In genomic region chr7:1081336-1081735, GRCh38 we compare ENCODE assay signal across 21 cellular contexts. TPM values are rescaled to one million over a fixed set of nuclear protein-coding genes. Genes with fewer than 3 reads are reported as not detected.
DNase-seq lines count a peak whose midpoint lies in the region; ATAC-seq, FAIRE-seq and TF ChIP-seq lines count a peak whose summit lies in the region.
"Had no signal": no experiment of that assay in that cellular context is flagged by ENCODE, and none has a peak within 500 bp of the region (broad histone marks: within the 10 kb centered on the region; RNA-seq: fewer than 3 reads in every experiment).

No MANE protein-coding gene starts in this region.

- H3K4me1 ChIP-seq in NT2/D1 (ENCODE audit: insufficient read depth, insufficient read length), result peaks cover 25% of the 10 kb centered on the region
- peaks cover 26% of the 10 kb centered on the region for H3K4me1 ChIP-seq in astrocyte (ENCODE audit: insufficient read depth, low read length)
- H3K4me1 ChIP-seq in stomach smooth muscle (ENCODE audit: control insufficient read depth, insufficient read depth, low read length), result peaks cover 20% of the 10 kb centered on the region
- no peaks in the 10 kb centered on the region for H3K4me1 ChIP-seq in Caco-2
- H3K4me1 ChIP-seq in CD8-positive, alpha-beta T cell (ENCODE audit: insufficient read depth, low read length), result peaks cover 2% of the 10 kb centered on the region

- H3K27ac ChIP-seq in astrocyte (ENCODE audit: low read depth, low read length) (no peak overlapping the region), stomach smooth muscle (ENCODE audit: low read length) (no peak overlapping the region)
- no peak overlapping the region for H3K27ac ChIP-seq in CD8-positive, alpha-beta T cell (ENCODE audit: low read depth, low read length)

- DNase-seq in COLO668 (lab: John Stamatoyannopoulos, UW; ENCODE audit: unreplicated experiment) (peak; percentile 56), NT2/D1 (ENCODE audit: low read depth, low spot score) (no peak), astrocyte (ENCODE audit: low read depth) (no peak), DMS 273 (lab: John Stamatoyannopoulos, UW; ENCODE audit: unreplicated experiment) (no peak), Caco-2 (no peak)
- DNase-seq in CD8-positive, alpha-beta T cell, result no peak
- DNase-seq: ACHN; AML-193; CD4-positive, alpha-beta memory T cell; DMS79; GDM1; HCEC 1CT had no signal

- H3K9me3 Mint-ChIP-seq in astrocyte (ENCODE audit: unreplicated experiment) (no peaks in the 10 kb centered on the region), Caco-2 (ENCODE audit: unreplicated experiment) (no peaks in the 10 kb centered on the region)
- no peaks in the 10 kb centered on the region for H3K9me3 Mint-ChIP-seq in CD8-positive, alpha-beta T cell
- H3K9me3 Mint-ChIP-seq: CD14-positive monocyte; CD4-positive, alpha-beta memory T cell; GM23338 had no signal

- CTCF ChIA-PET in Caco-2 (lab: Charles Lee), result no interaction called here
- CTCF ChIA-PET in CD8-positive, alpha-beta T cell (lab: Charles Lee), result interaction anchor here (0.6 to 5.0 kb wide), 5 partner anchors 15 to 393 kb away, joined by 3 to 22 read pairs (median 4); partner anchors contain the start of gene GPR146

- no peaks in the 10 kb centered on the region for H3K9me3 ChIP-seq in NT2/D1 (ENCODE audit: insufficient read depth, low read length)
- no peaks in the 10 kb centered on the region for H3K9me3 ChIP-seq in astrocyte (ENCODE audit: insufficient read depth, low read depth, low read length)
- no peaks in the 10 kb centered on the region for H3K9me3 ChIP-seq in stomach smooth muscle (ENCODE audit: control insufficient read depth in 2 of 2, low read length in 2 of 2)
- no peaks in the 10 kb centered on the region for H3K9me3 ChIP-seq in Caco-2
- H3K9me3 ChIP-seq in CD8-positive, alpha-beta T cell (ENCODE audit: low read length), result no peaks in the 10 kb centered on the region

- peaks cover 20% of the 10 kb centered on the region for H3K36me3 ChIP-seq in NT2/D1 (ENCODE audit: insufficient read depth, insufficient read length, low read length)
- no peaks in the 10 kb centered on the region for H3K36me3 ChIP-seq in astrocyte (ENCODE audit: insufficient read depth, low read length)
- no peaks in the 10 kb centered on the region for H3K36me3 ChIP-seq in stomach smooth muscle (ENCODE audit: control insufficient read depth in 2 of 2, insufficient read depth in 2 of 2, low read length in 2 of 2)
- no peaks in the 10 kb centered on the region for H3K36me3 ChIP-seq in Caco-2 (ENCODE audit: control insufficient read depth, insufficient read depth, low read length)
- H3K36me3 ChIP-seq in CD8-positive, alpha-beta T cell (ENCODE audit: insufficient read depth, low read length), result no peaks in the 10 kb centered on the region

- peak overlapping the region; percentile 53 for H3K4me2 ChIP-seq in astrocyte (ENCODE audit: low read length)
- H3K4me2 ChIP-seq: GM23338 had no signal

- BruUV-seq in Caco-2 (replicated peaks; lab: Mats Ljungman, UMichigan), result no TSS peak

- peaks cover 87% of the 10 kb centered on the region for H4K20me1 ChIP-seq in astrocyte (ENCODE audit: insufficient read depth, low read length)

- FAIRE-seq in astrocyte (lab: Jason Lieb, UNC), result no peak
- FAIRE-seq: A204.1, D721Med, GM12892, GM18507, H54, K562 had no signal

- TF ChIP-seq CTCF in astrocyte (IDR thresholded peaks at IDR 0.05; ENCODE audit: insufficient read depth, low read depth, low read length) (no peak), Caco-2 (IDR thresholded peaks at IDR 0.05; ENCODE audit: insufficient read depth in 1 of 2, low read depth in 1 of 2, low read length in 1 of 2, severe bottlenecking in 1 of 2, unreplicated experiment in 1 of 2) (no peak)
- TF ChIP-seq CTCF in CD8-positive, alpha-beta T cell (IDR thresholded peaks at IDR 0.05), result no peak

- H3K9ac ChIP-seq in NT2/D1 (ENCODE audit: insufficient read length, low read depth), result peak overlapping the region; percentile 50
- no peak overlapping the region for H3K9ac ChIP-seq in astrocyte (ENCODE audit: low read length)
- H3K9ac ChIP-seq in stomach smooth muscle (ENCODE audit: low read length in 2 of 2), result no peak overlapping the region

- H3K27me3 ChIP-seq in NT2/D1 (ENCODE audit: insufficient read depth, insufficient read length) (no peaks in the 10 kb centered on the region), astrocyte (ENCODE audit: insufficient read depth, low read length) (no peaks in the 10 kb centered on the region), stomach smooth muscle (ENCODE audit: control insufficient read depth in 1 of 2, insufficient read depth in 2 of 2, low read length in 2 of 2) (no peaks in the 10 kb centered on the region), Caco-2 (replicated peaks; ENCODE audit: control insufficient read depth, insufficient read depth, low read length) (no peaks in the 10 kb centered on the region)
- H3K27me3 ChIP-seq in CD8-positive, alpha-beta T cell (ENCODE audit: insufficient read depth, low read length), result no peaks in the 10 kb centered on the region

- H3K4me1 Mint-ChIP-seq in astrocyte (ENCODE audit: low read depth, unreplicated experiment) (peaks cover 10% of the 10 kb centered on the region), Caco-2 (ENCODE audit: low read depth, unreplicated experiment) (no peaks in the 10 kb centered on the region)
- no peaks in the 10 kb centered on the region for H3K4me1 Mint-ChIP-seq in CD8-positive, alpha-beta T cell (ENCODE audit: low read depth)
- H3K4me1 Mint-ChIP-seq: CD14-positive monocyte had no signal

- no peak overlapping the region for H2AFZ ChIP-seq in astrocyte (ENCODE audit: low read depth, low read length)
- H2AFZ ChIP-seq: GM23338 had no signal

- H3K36me3 Mint-ChIP-seq in astrocyte (ENCODE audit: low read depth, unreplicated experiment) (peaks cover 6% of the 10 kb centered on the region), Caco-2 (ENCODE audit: insufficient read depth, unreplicated experiment) (no peaks in the 10 kb centered on the region)
- peaks cover 3% of the 10 kb centered on the region for H3K36me3 Mint-ChIP-seq in CD8-positive, alpha-beta T cell
- H3K36me3 Mint-ChIP-seq: CD14-positive monocyte; CD4-positive, alpha-beta memory T cell had no signal

- H3K4me3 ChIP-seq in NT2/D1 (ENCODE audit: insufficient read length, low read depth) (no peak overlapping the region), astrocyte (ENCODE audit: insufficient read depth, low read depth, low read length) (no peak overlapping the region), stomach smooth muscle (ENCODE audit: low read length in 2 of 2) (peak overlapping the region; percentile 36 to 64), Caco-2 (ENCODE audit: low read depth, low read length) (no peak overlapping the region)
- no peak overlapping the region for H3K4me3 ChIP-seq in CD8-positive, alpha-beta T cell (ENCODE audit: low read depth, low read length)
- H3K4me3 ChIP-seq: GM23338, K562 had no signal

- ATAC-seq in CD8-positive, alpha-beta T cell, result no peak
- ATAC-seq: GM23338, K562 had no signal

- POLR2A ChIA-PET in Caco-2 (lab: Charles Lee), result no interaction called here
- POLR2A ChIA-PET in CD8-positive, alpha-beta T cell (lab: Charles Lee), result no interaction called here

- H3K79me2 ChIP-seq in astrocyte (ENCODE audit: insufficient read depth, low read length), result peaks cover 4% of the 10 kb centered on the region

- no peak overlapping the region for H3K27ac Mint-ChIP-seq in astrocyte (ENCODE audit: unreplicated experiment)
- no peak overlapping the region for H3K27ac Mint-ChIP-seq in Caco-2 (ENCODE audit: unreplicated experiment)
- H3K27ac Mint-ChIP-seq in CD8-positive, alpha-beta T cell, result no peak overlapping the region
- H3K27ac Mint-ChIP-seq: CD14-positive monocyte; CD4-positive, alpha-beta memory T cell; GM23338 had no signal

- H3K4me3 Mint-ChIP-seq in astrocyte (ENCODE audit: unreplicated experiment) (no peak overlapping the region), Caco-2 (ENCODE audit: unreplicated experiment) (no peak overlapping the region)
- H3K4me3 Mint-ChIP-seq in CD8-positive, alpha-beta T cell, result no peak overlapping the region
- H3K4me3 Mint-ChIP-seq: CD14-positive monocyte; CD4-positive, alpha-beta memory T cell; GM23338 had no signal

- intact Hi-C loops in Caco-2 (cut with micrococcal nuclease; ENCODE audit: unreplicated experiment), result no loop called here
- intact Hi-C loops in CD8-positive, alpha-beta T cell (cut with DNase I, micrococcal nuclease), result no loop called here

- H3K27me3 Mint-ChIP-seq in astrocyte (ENCODE audit: low read depth, unreplicated experiment) (no peaks in the 10 kb centered on the region), Caco-2 (ENCODE audit: insufficient read depth, unreplicated experiment) (no peaks in the 10 kb centered on the region)
- H3K27me3 Mint-ChIP-seq in CD8-positive, alpha-beta T cell (ENCODE audit: low read depth), result no peaks in the 10 kb centered on the region
- H3K27me3 Mint-ChIP-seq: CD4-positive, alpha-beta memory T cell had no signal

RNA-seq across cellular contexts. Expression of gene GPER1, which starts 6.6 kb away (rescaled TPM):
- 13.7 and 17.4 TPM in 2 replicates for total RNA-seq in astrocyte
- 0.25 TPM in 1 of 2 replicates, not detected in the other for total RNA-seq in Caco-2 (2022)
- under 1 TPM in 1 of 2 experiments, not detected in 1; 0.11 TPM for total RNA-seq in CD8-positive, alpha-beta T cell
- total RNA-seq: CD4-positive, alpha-beta memory T cell; GM23338 had no signal

RNA-seq across cellular contexts. Expression of gene GPR146, which starts 37.0 kb away (rescaled TPM):
- total RNA-seq in astrocyte (1.7 and 3.4 TPM in 2 replicates), Caco-2 (2022) (1.8 and 3.0 TPM in 2 replicates)
- total RNA-seq in CD8-positive, alpha-beta T cell, result 1 to 10 TPM; 4.4 to 5.0 TPM

Comparison
In these comparisons a context has a peak if more than half of its experiments do, and no peak if none do; other contexts are left out.
1. H3K4me3 ChIP-seq: peak in stomach smooth muscle (2 of 2); none in NT2/D1 (single experiment), astrocyte (single experiment), Caco-2 (single experiment) and CD8-positive, alpha-beta T cell (single experiment).
2. RNA of gene GPER1, which starts 6.6 kb away (total RNA-seq): 13.7 to 17.4 TPM in astrocyte; 0.25 TPM in Caco-2 and 0.11 TPM in CD8-positive, alpha-beta T cell; every median in the first group is over 10 times any median in the second.